In genomic region chr6:3077430-3077829, GRCh38 we compare ENCODE assay signal across 21 cellular contexts.
"Had no signal": no experiment of that assay in that cellular context is flagged by ENCODE, and none has a peak within 500 bp of the region (broad histone marks: within the 10 kb centered on the region; RNA-seq: fewer than 3 reads in every experiment).

No MANE protein-coding gene starts in this region.

- ATAC-seq: activated CD8-positive, alpha-beta T cell treated with anti-CD3 and anti-CD28 coated beads, Interleukin-2, amount 10 ng/mL, durations not matched to agents 7 days and 5 days; esophagus mucosa; left lung; T-helper 17 cell had no signal

- H3K4me3 Mint-ChIP-seq: activated CD8-positive, alpha-beta T cell treated with anti-CD3 and anti-CD28 coated beads, Interleukin-2, amount 10 ng/mL, durations not matched to agents 7 days and 5 days; activated naive CD4-positive, alpha-beta T cell treated with anti-CD3 and anti-CD28 coated beads, Interleukin-2, amount 10 ng/mL, durations not matched to agents 7 days and 5 days; stimulated activated naive CD8-positive, alpha-beta T cell treated with anti-CD3 and anti-CD28 coated beads, Interleukin-15, Interleukin-2, amounts not matched to agents 100 ng/mL and 50 ng/mL, for 24 hours; T-helper 17 cell had no signal

- H3K27me3 Mint-ChIP-seq: activated naive CD4-positive, alpha-beta T cell treated with anti-CD3 and anti-CD28 coated beads, Interleukin-2, amount 10 ng/mL, durations not matched to agents 7 days and 5 days; naive B cell; stimulated activated naive CD8-positive, alpha-beta T cell treated with anti-CD3 and anti-CD28 coated beads, Interleukin-15, Interleukin-2, amounts not matched to agents 100 ng/mL and 50 ng/mL, for 24 hours; T-helper 17 cell had no signal

- H3K9me3 Mint-ChIP-seq: activated naive CD4-positive, alpha-beta T cell treated with anti-CD3 and anti-CD28 coated beads, Interleukin-2, amount 10 ng/mL, durations not matched to agents 7 days and 5 days; stimulated activated naive CD8-positive, alpha-beta T cell treated with anti-CD3 and anti-CD28 coated beads, Interleukin-15, Interleukin-2, amounts not matched to agents 100 ng/mL and 50 ng/mL, for 24 hours had no signal

- DNase-seq: activated CD4-positive, alpha-beta T cell treated with anti-CD3 and anti-CD28 coated beads for 4 hours; activated CD8-positive, alpha-beta memory T cell treated with anti-CD3 and anti-CD28 coated beads, Interleukin-2, amount 50 U/mL, for 48 hours; activated CD8-positive, alpha-beta T cell treated with anti-CD3 and anti-CD28 coated beads, Interleukin-2, amount 10 ng/mL, durations not matched to agents 7 days and 5 days; activated naive CD4-positive, alpha-beta T cell treated with anti-CD3 and anti-CD28 coated beads, Interleukin-2, amount 10 ng/mL, durations not matched to agents 7 days and 5 days; kidney; left lung; mammary epithelial cell; naive B cell; stimulated activated CD4-positive, alpha-beta T cell treated with anti-CD3 and anti-CD28 coated beads, Interleukin-4, amount 100 ng/mL, for 24 hours; T-helper 17 cell; trophoblast cell; WERI-Rb-1 had no signal

- H3K4me3 ChIP-seq: adrenal gland, cardiac muscle cell, hepatocyte, left lung, right atrium auricular region, skin epidermis, suprapubic skin had no signal

- H3K27me3 ChIP-seq: adrenal gland, cardiac muscle cell, hepatocyte, left lung, neutrophil, right atrium auricular region, suprapubic skin had no signal
